In the genomic region with DNA sequence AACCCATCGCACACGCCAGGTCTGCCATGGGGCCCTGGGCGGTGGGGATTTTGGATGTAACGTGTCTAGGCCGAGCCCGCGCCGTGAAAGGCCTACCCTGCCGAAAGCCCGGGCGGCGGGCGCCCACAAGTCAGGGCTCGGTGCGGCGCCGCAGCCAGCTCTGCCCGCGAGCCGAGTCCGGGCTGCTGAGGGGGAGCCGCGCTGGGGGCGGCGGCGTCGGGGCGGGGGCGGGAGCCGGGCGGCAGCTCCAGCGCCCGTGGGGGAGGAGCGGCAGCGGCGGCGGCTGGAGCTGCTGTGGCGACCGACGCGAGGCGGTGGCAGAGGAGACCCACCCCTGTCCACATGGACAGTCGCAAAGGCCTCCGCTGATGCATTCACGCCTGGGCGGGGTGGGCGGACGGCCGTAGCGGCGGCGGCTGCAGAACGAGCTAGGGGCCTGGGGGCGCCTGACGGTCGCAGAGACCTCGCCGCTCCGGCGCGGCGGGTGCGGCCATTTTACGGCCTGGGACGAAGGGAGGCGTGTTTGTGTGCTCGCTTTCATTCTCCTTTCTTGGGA, we compare ENCODE assay signal across 8 cellular contexts. TPM values are rescaled to one million over a fixed set of nuclear protein-coding genes. Genes with fewer than 3 reads are reported as not detected.
A peak's percentile ranks its signal among the peaks of the same experiment; 100 is the strongest.
DNase-seq lines count a peak whose midpoint lies in the region; ATAC-seq and TF ChIP-seq lines count a peak whose summit lies in the region.

Gene SENP6, plus strand, starts transcription at position 273 of the 556 bp plus-strand sequence. CDS start 645 bp downstream, outside the sequence.

- H3K4me3 Mint-ChIP-seq in nephron progenitor cell: peak within 1 kb of the TSS; percentile 100
- peak within 1 kb of the TSS; percentile 92 for H3K4me3 Mint-ChIP-seq in stimulated activated naive CD8-positive, alpha-beta T cell treated with anti-CD3 and anti-CD28 coated beads, Interleukin-15, Interleukin-2, amounts not matched to agents 100 ng/mL and 50 ng/mL, for 24 hours

- H3K36me3 Mint-ChIP-seq in nephron progenitor cell (ENCODE audit: low read depth): peaks cover 32% of the 10 kb centered on the region
- H3K36me3 Mint-ChIP-seq in stimulated activated naive CD8-positive, alpha-beta T cell treated with anti-CD3 and anti-CD28 coated beads, Interleukin-15, Interleukin-2, amounts not matched to agents 100 ng/mL and 50 ng/mL, for 24 hours (ENCODE audit: low read depth): peaks cover 17% of the 10 kb centered on the region

- peak within 1 kb of the TSS; percentile 84 for H3K4me3 ChIP-seq in fibroblast of the aortic adventitia (ENCODE audit: low read depth, low read length)

- H3K27me3 Mint-ChIP-seq in nephron progenitor cell (ENCODE audit: low read depth, poor library complexity): no peaks in the 10 kb centered on the region
- no peaks in the 10 kb centered on the region for H3K27me3 Mint-ChIP-seq in stimulated activated naive CD8-positive, alpha-beta T cell treated with anti-CD3 and anti-CD28 coated beads, Interleukin-15, Interleukin-2, amounts not matched to agents 100 ng/mL and 50 ng/mL, for 24 hours

- peak; percentile 97 for TF ChIP-seq POLR2A in Raji (IDR thresholded peaks at IDR 0.05; ENCODE audit: insufficient read depth, low read depth, low read length)

- peaks cover 11% of the 10 kb centered on the region for H3K9me3 Mint-ChIP-seq in nephron progenitor cell
- no peaks in the 10 kb centered on the region for H3K9me3 Mint-ChIP-seq in stimulated activated naive CD8-positive, alpha-beta T cell treated with anti-CD3 and anti-CD28 coated beads, Interleukin-15, Interleukin-2, amounts not matched to agents 100 ng/mL and 50 ng/mL, for 24 hours

- ATAC-seq in GM21515 (IDR thresholded peaks at IDR 0.05; ENCODE audit: unreplicated experiment): peak; percentile 63

- peaks cover 45% of the 10 kb centered on the region for H3K4me1 Mint-ChIP-seq in nephron progenitor cell
- H3K4me1 Mint-ChIP-seq in stimulated activated naive CD8-positive, alpha-beta T cell treated with anti-CD3 and anti-CD28 coated beads, Interleukin-15, Interleukin-2, amounts not matched to agents 100 ng/mL and 50 ng/mL, for 24 hours (ENCODE audit: low read depth): peaks cover 66% of the 10 kb centered on the region

- H3K27ac Mint-ChIP-seq in nephron progenitor cell: peak within 1 kb of the TSS; percentile 100
- H3K27ac Mint-ChIP-seq in stimulated activated naive CD8-positive, alpha-beta T cell treated with anti-CD3 and anti-CD28 coated beads, Interleukin-15, Interleukin-2, amounts not matched to agents 100 ng/mL and 50 ng/mL, for 24 hours: peak within 1 kb of the TSS; percentile 98

- TF ChIP-seq CTCF in fibroblast of the aortic adventitia (IDR thresholded peaks at IDR 0.05; ENCODE audit: insufficient read depth, low read length): no peak
- TF ChIP-seq CTCF in nephron progenitor cell (IDR thresholded peaks at IDR 0.05): no peak

- DNase-seq in DMS53 treated with DMSO at 0.1 percent for 48 hours (lab: John Stamatoyannopoulos, UW; ENCODE audit: unreplicated experiment) (peak; percentile 61), HuH-7 (ENCODE audit: low spot score) (peak; percentile 66), fibroblast of the aortic adventitia (ENCODE audit: low read depth) (peak; percentile 68), nephron progenitor cell (peak; percentile 83)
- peak; percentile 70 for DNase-seq in activated effector memory CD4-positive, alpha-beta T cell treated with Interleukin-2 at 50 U/mL for 16 hours

RNA-seq across cellular contexts. Expression of gene SENP6, which starts in this region (rescaled TPM):
- total RNA-seq in fibroblast of the aortic adventitia (ENCODE audit: low replicate concordance): 96.6 and 113 TPM in 2 replicates

Comparison
In these comparisons a context has a peak if more than half of its experiments do, and no peak if none do; other contexts are left out.
1. Peak in every context shown above with its lines: DNase-seq, ATAC-seq and H3K4me3 ChIP-seq.